Comparison of ENCODE assay signal across 12 cellular contexts in genomic region chr5:145941677-145942130, GRCh38. TPM values are rescaled to one million over a fixed set of nuclear protein-coding genes. Genes with fewer than 3 reads are reported as not detected.
DNase-seq lines count a peak whose midpoint lies in the region; ATAC-seq and TF ChIP-seq lines count a peak whose summit lies in the region.
"Had no signal": no experiment of that assay in that cellular context is flagged by ENCODE, and none has a peak within 500 bp of the region (broad histone marks: within the 10 kb centered on the region; RNA-seq: fewer than 3 reads in every experiment).

No MANE protein-coding gene starts in this region.

- H3K27ac ChIP-seq in hepatocyte, result peak overlapping the region; percentile 55
- H3K27ac ChIP-seq: BLaER1, lower lobe of right lung had no signal

- no peaks in the 10 kb centered on the region for H3K9me2 ChIP-seq in hepatocyte (replicated peaks; ENCODE audit: insufficient read depth)

- no peaks in the 10 kb centered on the region for H4K20me1 ChIP-seq in hepatocyte (ENCODE audit: insufficient read depth, poor library complexity, severe bottlenecking)
- H4K20me1 ChIP-seq: BLaER1 had no signal

- no peaks in the 10 kb centered on the region for H3K9me3 ChIP-seq in hepatocyte (ENCODE audit: low read depth)
- H3K9me3 ChIP-seq: BLaER1, lower lobe of right lung had no signal

- no peak for TF ChIP-seq CTCF in natural killer cell (IDR thresholded peaks at IDR 0.05)
- no peak for TF ChIP-seq CTCF in hepatocyte (IDR thresholded peaks at IDR 0.05; ENCODE audit: poor library complexity)

- H3K4me2 ChIP-seq in hepatocyte, result peak overlapping the region; percentile 75
- H3K4me2 ChIP-seq: BLaER1 had no signal

- no peak overlapping the region for H2AFZ ChIP-seq in hepatocyte

- H3K27ac Mint-ChIP-seq in natural killer cell treated with Interleukin-12 subunit alpha and Interleukin-12 subunit beta and Interleukin-15 and Interleukin-18, amount 100 ng/mL, for 72 hours, result peak overlapping the region in 1 of 2 donors; percentile 57
- H3K27ac Mint-ChIP-seq in natural killer cell, result no peak overlapping the region
- H3K27ac Mint-ChIP-seq in T-helper 2 cell treated with Interferon-gamma antibody and Interleukin-4, amounts not matched to agents 5 μg/mL and 100 μg/mL, for 36 hours, result no peak overlapping the region
- H3K27ac Mint-ChIP-seq: activated CD4-positive, alpha-beta memory T cell treated with anti-CD3 and anti-CD28 coated beads, Interleukin-2, amount 10 ng/mL, durations not matched to agents 7 days and 5 days had no signal

- peaks cover 30% of the 10 kb centered on the region for H3K4me1 ChIP-seq in hepatocyte (ENCODE audit: insufficient read depth)
- H3K4me1 ChIP-seq: lower lobe of right lung had no signal

- no peaks in the 10 kb centered on the region for H3K27me3 ChIP-seq in hepatocyte
- H3K27me3 ChIP-seq: BLaER1 had no signal

- peaks cover 79% of the 10 kb centered on the region for H3K79me2 ChIP-seq in hepatocyte

- no peaks in the 10 kb centered on the region for H3K9me3 Mint-ChIP-seq in natural killer cell treated with Interleukin-12 subunit alpha and Interleukin-12 subunit beta and Interleukin-15 and Interleukin-18, amount 100 ng/mL, for 72 hours
- H3K9me3 Mint-ChIP-seq in natural killer cell, result no peaks in the 10 kb centered on the region
- no peaks in the 10 kb centered on the region for H3K9me3 Mint-ChIP-seq in T-helper 2 cell treated with Interferon-gamma antibody and Interleukin-4, amounts not matched to agents 5 μg/mL and 100 μg/mL, for 36 hours
- H3K9me3 Mint-ChIP-seq: activated CD4-positive, alpha-beta memory T cell treated with anti-CD3 and anti-CD28 coated beads, Interleukin-2, amount 10 ng/mL, durations not matched to agents 7 days and 5 days had no signal

- intact Hi-C loops in natural killer cell (cut with micrococcal nuclease), result no loop called here

- H3K27me3 Mint-ChIP-seq in natural killer cell treated with Interleukin-12 subunit alpha and Interleukin-12 subunit beta and Interleukin-15 and Interleukin-18, amount 100 ng/mL, for 72 hours, result peaks cover 38 to 68% of the 10 kb centered on the region in 2 donors
- H3K27me3 Mint-ChIP-seq in natural killer cell (ENCODE audit: low read depth in 2 of 2), result peaks cover 5 to 14% of the 10 kb centered on the region in 2 donors
- H3K27me3 Mint-ChIP-seq in T-helper 2 cell treated with Interferon-gamma antibody and Interleukin-4, amounts not matched to agents 5 μg/mL and 100 μg/mL, for 36 hours (ENCODE audit: low read depth), result peaks cover 10% of the 10 kb centered on the region

- no peak for DNase-seq in natural killer cell treated with Interleukin-12 subunit alpha and Interleukin-12 subunit beta and Interleukin-15 and Interleukin-18, amount 100 ng/mL, for 72 hours (ENCODE audit: low spot score)
- DNase-seq in natural killer cell, result no peak
- peak; percentile 31 for DNase-seq in T-helper 2 cell treated with Interferon-gamma antibody and Interleukin-4, amounts not matched to agents 5 μg/mL and 100 μg/mL, for 36 hours (ENCODE audit: low spot score)
- DNase-seq in hepatocyte (ENCODE audit: low spot score), result no peak
- no peak for DNase-seq in NCI-H2171 treated with DMSO at 0.1 percent for 48 hours (lab: John Stamatoyannopoulos, UW)
- DNase-seq in DMS114 treated with DMSO at 0.1 percent for 48 hours (lab: John Stamatoyannopoulos, UW; ENCODE audit: unreplicated experiment), result no peak
- DNase-seq: activated CD4-positive, alpha-beta memory T cell treated with anti-CD3 and anti-CD28 coated beads, Interleukin-2, amount 10 ng/mL, durations not matched to agents 7 days and 5 days; lower lobe of right lung; stimulated activated CD8-positive, alpha-beta memory T cell treated with anti-CD3 and anti-CD28 coated beads, Interleukin-4, amount 100 ng/mL, for 48 hours had no signal

- 66% methylated on average over 3 of the region's 3 CpGs for WGBS in hepatocyte (ENCODE audit: low lambda C conversion rate, missing lambda C conversion rate)

- H3K4me3 Mint-ChIP-seq in natural killer cell treated with Interleukin-12 subunit alpha and Interleukin-12 subunit beta and Interleukin-15 and Interleukin-18, amount 100 ng/mL, for 72 hours, result peak overlapping the region; percentile 52
- H3K4me3 Mint-ChIP-seq in natural killer cell, result no peak overlapping the region
- H3K4me3 Mint-ChIP-seq in T-helper 2 cell treated with Interferon-gamma antibody and Interleukin-4, amounts not matched to agents 5 μg/mL and 100 μg/mL, for 36 hours, result no peak overlapping the region
- H3K4me3 Mint-ChIP-seq: activated CD4-positive, alpha-beta memory T cell treated with anti-CD3 and anti-CD28 coated beads, Interleukin-2, amount 10 ng/mL, durations not matched to agents 7 days and 5 days had no signal

- no peaks in the 10 kb centered on the region for H3K36me3 ChIP-seq in hepatocyte (replicated peaks; ENCODE audit: insufficient read depth, low read depth)
- H3K36me3 ChIP-seq: BLaER1, lower lobe of right lung had no signal

- no peaks in the 10 kb centered on the region for H3K36me3 Mint-ChIP-seq in natural killer cell treated with Interleukin-12 subunit alpha and Interleukin-12 subunit beta and Interleukin-15 and Interleukin-18, amount 100 ng/mL, for 72 hours
- H3K36me3 Mint-ChIP-seq in natural killer cell, result no peaks in the 10 kb centered on the region
- H3K36me3 Mint-ChIP-seq in T-helper 2 cell treated with Interferon-gamma antibody and Interleukin-4, amounts not matched to agents 5 μg/mL and 100 μg/mL, for 36 hours (ENCODE audit: low read depth), result no peaks in the 10 kb centered on the region

- peaks cover 16 to 48% of the 10 kb centered on the region in 2 donors for H3K4me1 Mint-ChIP-seq in natural killer cell treated with Interleukin-12 subunit alpha and Interleukin-12 subunit beta and Interleukin-15 and Interleukin-18, amount 100 ng/mL, for 72 hours (ENCODE audit: low read depth in 2 of 2)
- no peaks in the 10 kb centered on the region for H3K4me1 Mint-ChIP-seq in natural killer cell
- peaks cover 72% of the 10 kb centered on the region for H3K4me1 Mint-ChIP-seq in T-helper 2 cell treated with Interferon-gamma antibody and Interleukin-4, amounts not matched to agents 5 μg/mL and 100 μg/mL, for 36 hours (ENCODE audit: low read depth)

- H3K4me3 ChIP-seq in hepatocyte, result no peak overlapping the region
- H3K4me3 ChIP-seq: BLaER1, lower lobe of right lung had no signal

- peak; percentile 73 to 82 for ATAC-seq in natural killer cell treated with Interleukin-12 subunit alpha and Interleukin-12 subunit beta and Interleukin-15 and Interleukin-18, amount 100 ng/mL, for 72 hours
- no peak for ATAC-seq in natural killer cell
- no peak for ATAC-seq in GM19328 (IDR thresholded peaks at IDR 0.05; ENCODE audit: unreplicated experiment)
- no peak for ATAC-seq in GM18868 (IDR thresholded peaks at IDR 0.05; ENCODE audit: unreplicated experiment)

RNA-seq across cellular contexts. Expression of gene SH3RF2, which starts 5.3 kb away (rescaled TPM):
- total RNA-seq in natural killer cell treated with Interleukin-12 subunit alpha and Interleukin-12 subunit beta and Interleukin-15 and Interleukin-18, amount 100 ng/mL, for 72 hours, result under 1 TPM; 0.07 to 0.50 TPM
- under 1 TPM in 2 of 3 donors, not detected in 1; 0.28 to 0.35 TPM for total RNA-seq in natural killer cell
- 32.0 and 35.1 TPM in 2 replicates for total RNA-seq in hepatocyte
- polyA plus RNA-seq in hepatocyte, result 34.1 and 35.4 TPM in 2 replicates

Comparison
In these comparisons a context has a peak if more than half of its experiments do, and no peak if none do; other contexts are left out.
1. ATAC-seq: peak in natural killer cell treated with Interleukin-12 subunit alpha and Interleukin-12 subunit beta and Interleukin-15 and Interleukin-18, amount 100 ng/mL, for 72 hours (2 of 2); none in natural killer cell (0 of 3), GM19328 (single experiment) and GM18868 (single experiment).
2. RNA of gene SH3RF2, which starts 5.3 kb away (total RNA-seq): 32.0 to 35.1 TPM in hepatocyte; 0.07 to 0.50 TPM in natural killer cell treated with Interleukin-12 subunit alpha and Interleukin-12 subunit beta and Interleukin-15 and Interleukin-18, amount 100 ng/mL, for 72 hours and 0.28 to 0.35 TPM in natural killer cell; every median in the first group is over 10 times any median in the second.